In genomic region chr3:50609743-50610085, GRCh38 we compare ENCODE assay signal across 14 cellular contexts.
DNase-seq lines count a peak whose midpoint lies in the region; ATAC-seq, FAIRE-seq and TF ChIP-seq lines count a peak whose summit lies in the region.
"Had no signal": no experiment of that assay in that cellular context is flagged by ENCODE, and none has a peak within 500 bp of the region (broad histone marks: within the 10 kb centered on the region; RNA-seq: fewer than 3 reads in every experiment).

No MANE protein-coding gene starts in this region.

- H3K4me3 ChIP-seq in BLaER1: no peak overlapping the region
- no peak overlapping the region for H3K4me3 ChIP-seq in HL-60 (replicated peaks; ENCODE audit: insufficient read depth, low read length)
- H3K4me3 ChIP-seq in neutrophil (ENCODE audit: low read depth in 1 of 2, low read length in 1 of 2): peak overlapping the region; percentile 80 to 94
- H3K4me3 ChIP-seq: SJSA1 had no signal

- no peak overlapping the region for H3K27ac ChIP-seq in BLaER1
- H3K27ac ChIP-seq in HL-60 (replicated peaks): peak overlapping the region; percentile 34
- no peak overlapping the region for H3K27ac ChIP-seq in neutrophil
- H3K27ac ChIP-seq: foreskin keratinocyte, SJSA1 had no signal

- H3K9me3 Mint-ChIP-seq in dendritic cell treated with granulocyte-macrophage colony-stimulating factor and Interleukin-4, amounts not matched to agents 40 ng/mL and 50 ng/mL, for 4 days: no peaks in the 10 kb centered on the region

- no peak for TF ChIP-seq POLR2A in H54 (IDR thresholded peaks at IDR 0.05; ENCODE audit: low read depth, low read length)

- DNase-seq in HL-60 (ENCODE audit: low read depth in 1 of 2, low spot score in 1 of 2) (no peak), SKM-1 (lab: John Stamatoyannopoulos, UW; ENCODE audit: unreplicated experiment) (no peak), H54 (ENCODE audit: insufficient read length, low spot score) (no peak)
- DNase-seq: Caco-2, caudate nucleus, foreskin keratinocyte, NCI-H510A treated with DMSO at 0.1 percent for 48 hours had no signal

- H3K4me3 Mint-ChIP-seq in dendritic cell treated with granulocyte-macrophage colony-stimulating factor and Interleukin-4, amounts not matched to agents 40 ng/mL and 50 ng/mL, for 4 days: peak overlapping the region; percentile 99

- H3K4me2 ChIP-seq in BLaER1: peak overlapping the region; percentile 100

- no peak for ATAC-seq in GM21529 (IDR thresholded peaks at IDR 0.05; ENCODE audit: unreplicated experiment)
- no peak for ATAC-seq in HG02642 (IDR thresholded peaks at IDR 0.05; ENCODE audit: poor library complexity, unreplicated experiment)
- ATAC-seq: foreskin keratinocyte, left colon had no signal

- H3K27ac Mint-ChIP-seq in dendritic cell treated with granulocyte-macrophage colony-stimulating factor and Interleukin-4, amounts not matched to agents 40 ng/mL and 50 ng/mL, for 4 days: peak overlapping the region; percentile 99

- H3K4me1 ChIP-seq in BLaER1: peaks cover 56% of the 10 kb centered on the region
- peaks cover 56 to 62% of the 10 kb centered on the region in 2 experiments for H3K4me1 ChIP-seq in neutrophil (ENCODE audit: control insufficient read depth in 1 of 2, insufficient read depth in 1 of 2, low read depth in 1 of 2, low read length in 1 of 2)

- intact Hi-C loops in dendritic cell treated with granulocyte-macrophage colony-stimulating factor and Interleukin-4, amounts not matched to agents 40 ng/mL and 50 ng/mL, for 4 days (cut with micrococcal nuclease): loop anchor here (5.0 kb wide), 1 partner anchor 262 kb away; the partner anchor contains the start of gene ZMYND10

- H3K36me3 ChIP-seq in BLaER1 (peaks cover 23% of the 10 kb centered on the region), neutrophil (peaks cover 19% of the 10 kb centered on the region)
- H3K36me3 ChIP-seq: SJSA1 had no signal

- FAIRE-seq in H54 (lab: Jason Lieb, UNC): no peak

- H3K9ac ChIP-seq in BLaER1: no peak overlapping the region; the same call in 1 of the 2 replicates

- H3K27me3 Mint-ChIP-seq in dendritic cell treated with granulocyte-macrophage colony-stimulating factor and Interleukin-4, amounts not matched to agents 40 ng/mL and 50 ng/mL, for 4 days: no peaks in the 10 kb centered on the region

- H3K9me3 ChIP-seq in BLaER1: no peaks in the 10 kb centered on the region
- no peaks in the 10 kb centered on the region for H3K9me3 ChIP-seq in neutrophil
- H3K9me3 ChIP-seq: Caco-2, SJSA1 had no signal

- peaks cover 97% of the 10 kb centered on the region for H3K36me3 Mint-ChIP-seq in dendritic cell treated with granulocyte-macrophage colony-stimulating factor and Interleukin-4, amounts not matched to agents 40 ng/mL and 50 ng/mL, for 4 days (ENCODE audit: low read depth)

- H3K4me1 Mint-ChIP-seq in dendritic cell treated with granulocyte-macrophage colony-stimulating factor and Interleukin-4, amounts not matched to agents 40 ng/mL and 50 ng/mL, for 4 days (ENCODE audit: low read depth): peaks cover 55% of the 10 kb centered on the region

- peaks cover 17% of the 10 kb centered on the region; the same call in 1 of the 2 replicates for H4K20me1 ChIP-seq in BLaER1

- TF ChIP-seq CTCF in HL-60 (IDR thresholded peaks at IDR 0.05; ENCODE audit: insufficient read depth, low read length): no peak
- TF ChIP-seq CTCF in neutrophil (IDR thresholded peaks at IDR 0.05): no peak

- no peaks in the 10 kb centered on the region for H3K27me3 ChIP-seq in BLaER1
- H3K27me3 ChIP-seq in HL-60 (ENCODE audit: insufficient read depth, poor library complexity, severe bottlenecking): no peaks in the 10 kb centered on the region
- H3K27me3 ChIP-seq in neutrophil: no peaks in the 10 kb centered on the region
- H3K27me3 ChIP-seq: foreskin keratinocyte, SJSA1 had no signal

Comparison
In these comparisons a context has a peak if more than half of its experiments do, and no peak if none do; other contexts are left out.
1. H3K4me3 ChIP-seq: peak in neutrophil (2 of 2); none in BLaER1 (single experiment) and HL-60 (single experiment).